ENCODE assay signal across 10 cellular contexts in the genomic region with DNA sequence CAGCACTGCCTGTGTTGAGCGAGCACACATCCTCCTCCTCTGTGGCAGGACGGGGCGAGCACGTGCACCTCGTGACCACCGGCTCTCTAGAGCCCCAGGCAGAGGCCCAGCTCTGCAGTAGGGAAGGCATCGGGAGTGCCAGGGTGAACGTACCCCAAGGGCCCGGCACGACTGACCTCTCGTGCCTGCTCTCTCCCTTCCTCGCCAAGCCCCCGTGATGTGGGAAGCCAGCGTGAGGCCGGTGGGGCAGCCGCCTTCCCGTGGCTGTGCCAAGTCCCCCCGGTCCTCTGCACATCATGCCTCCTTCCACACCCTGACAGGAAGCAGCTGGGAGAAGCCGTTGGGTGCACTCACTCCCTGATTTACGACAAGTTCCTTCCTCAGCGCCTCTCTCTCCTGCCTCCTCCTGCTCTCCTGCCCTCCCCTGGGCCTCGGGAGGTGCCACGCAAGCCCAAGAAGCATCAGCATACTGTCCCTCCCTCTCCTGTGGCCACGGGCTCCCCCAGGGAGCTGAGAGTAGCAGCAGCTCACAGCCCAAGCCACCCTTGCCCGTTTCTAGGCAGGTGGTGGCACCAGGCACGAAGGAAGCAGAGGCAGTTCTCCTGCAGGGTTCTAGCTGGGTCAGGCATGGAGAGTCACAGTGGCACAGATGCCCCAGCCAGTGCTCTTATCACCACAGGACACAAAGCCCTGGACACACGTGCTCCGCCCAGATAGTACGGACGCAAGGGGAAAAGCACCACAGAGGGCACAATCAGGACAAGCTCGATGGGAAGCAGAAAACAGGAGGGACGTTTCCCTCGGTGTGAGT. TPM values are rescaled to one million over a fixed set of nuclear protein-coding genes. Genes with fewer than 3 reads are reported as not detected.
A peak's percentile ranks its signal among the peaks of the same experiment; 100 is the strongest.
DNase-seq lines count a peak whose midpoint lies in the region; ATAC-seq, FAIRE-seq and TF ChIP-seq lines count a peak whose summit lies in the region.
"Had no signal": no experiment of that assay in that cellular context is flagged by ENCODE, and none has a peak within 500 bp of the region (broad histone marks: within the 10 kb centered on the region; RNA-seq: fewer than 3 reads in every experiment).

No MANE protein-coding gene starts in this region.

- H3K4me3 ChIP-seq in lower lobe of right lung, result no peak overlapping the region

- no peaks in the 10 kb centered on the region for H3K9me3 Mint-ChIP-seq in activated naive CD4-positive, alpha-beta T cell treated with anti-CD3 and anti-CD28 coated beads for 36 hours
- H3K9me3 Mint-ChIP-seq in activated CD8-positive, alpha-beta T cell treated with anti-CD3 and anti-CD28 coated beads, Interleukin-2, amount 10 ng/mL, durations not matched to agents 7 days and 5 days (ENCODE audit: insufficient read depth), result no peaks in the 10 kb centered on the region

- H3K4me1 ChIP-seq in lower lobe of right lung, result peaks cover 42% of the 10 kb centered on the region

- peak; percentile 40 for DNase-seq in activated naive CD4-positive, alpha-beta T cell treated with anti-CD3 and anti-CD28 coated beads for 36 hours
- no peak for DNase-seq in activated naive CD4-positive, alpha-beta T cell (lab: John Stamatoyannopoulos, UW)
- DNase-seq in activated CD8-positive, alpha-beta T cell treated with anti-CD3 and anti-CD28 coated beads, Interleukin-2, amount 10 ng/mL, durations not matched to agents 7 days and 5 days, result no peak
- no peak for DNase-seq in lower lobe of right lung
- no peak for DNase-seq in urothelium cell line (ENCODE audit: low spot score)
- DNase-seq in T-helper 9 cell, result no peak
- DNase-seq in stimulated activated CD4-positive, alpha-beta T cell treated with anti-CD3 and anti-CD28 coated beads, Interleukin-12 subunit alpha, Interleukin-12 subunit beta, amount 100 ng/mL, for 4 hours, result no peak

- CTCF ChIA-PET in activated naive CD4-positive, alpha-beta T cell treated with anti-CD3 and anti-CD28 coated beads for 36 hours (lab: Charles Lee), result interaction anchor here (0.8 to 1.7 kb wide), 2 partner anchors 23 to 25 kb away, joined by 4 read pairs; no protein-coding TSS in a partner anchor
- CTCF ChIA-PET in activated CD8-positive, alpha-beta T cell treated with anti-CD3 and anti-CD28 coated beads, Interleukin-2, amount 10 ng/mL, durations not matched to agents 7 days and 5 days (lab: Charles Lee), result interaction anchor here (0.8 to 1.0 kb wide), 2 partner anchors 14 to 25 kb away, joined by 3 to 4 read pairs; no protein-coding TSS in a partner anchor

- no peaks in the 10 kb centered on the region for H3K27me3 Mint-ChIP-seq in activated naive CD4-positive, alpha-beta T cell treated with anti-CD3 and anti-CD28 coated beads for 36 hours (ENCODE audit: low read depth)
- H3K27me3 Mint-ChIP-seq in activated CD8-positive, alpha-beta T cell treated with anti-CD3 and anti-CD28 coated beads, Interleukin-2, amount 10 ng/mL, durations not matched to agents 7 days and 5 days (ENCODE audit: low read depth), result no peaks in the 10 kb centered on the region

- H3K36me3 Mint-ChIP-seq in activated naive CD4-positive, alpha-beta T cell treated with anti-CD3 and anti-CD28 coated beads for 36 hours (ENCODE audit: low read depth), result peaks cover 3% of the 10 kb centered on the region
- peaks cover 7% of the 10 kb centered on the region for H3K36me3 Mint-ChIP-seq in activated CD8-positive, alpha-beta T cell treated with anti-CD3 and anti-CD28 coated beads, Interleukin-2, amount 10 ng/mL, durations not matched to agents 7 days and 5 days (ENCODE audit: low read depth)

- peaks cover 26% of the 10 kb centered on the region for H3K4me1 Mint-ChIP-seq in activated naive CD4-positive, alpha-beta T cell treated with anti-CD3 and anti-CD28 coated beads for 36 hours (ENCODE audit: low read depth)
- peaks cover 26% of the 10 kb centered on the region for H3K4me1 Mint-ChIP-seq in activated CD8-positive, alpha-beta T cell treated with anti-CD3 and anti-CD28 coated beads, Interleukin-2, amount 10 ng/mL, durations not matched to agents 7 days and 5 days (ENCODE audit: low read depth)

- ATAC-seq in activated CD8-positive, alpha-beta T cell treated with anti-CD3 and anti-CD28 coated beads, Interleukin-2, amount 10 ng/mL, durations not matched to agents 7 days and 5 days, result peak; percentile 47
- ATAC-seq in lower lobe of right lung (peak; percentile 30 to 53), HG03139 (IDR thresholded peaks at IDR 0.05; ENCODE audit: unreplicated experiment) (no peak)

- H3K27me3 ChIP-seq in lower lobe of right lung (ENCODE audit: low read depth), result no peaks in the 10 kb centered on the region

- no peak for TF ChIP-seq CTCF in lower lobe of right lung (IDR thresholded peaks at IDR 0.05)

- intact Hi-C loops in activated naive CD4-positive, alpha-beta T cell treated with anti-CD3 and anti-CD28 coated beads for 36 hours (cut with micrococcal nuclease), result loop anchor here (1.0 kb wide), 1 partner anchor 23 kb away; no protein-coding TSS in a partner anchor
- intact Hi-C loops in lower lobe of right lung (cut with DNase I), result no loop called here

- no peak overlapping the region for H3K27ac Mint-ChIP-seq in activated naive CD4-positive, alpha-beta T cell treated with anti-CD3 and anti-CD28 coated beads for 36 hours
- peak overlapping the region; percentile 35 for H3K27ac Mint-ChIP-seq in activated CD8-positive, alpha-beta T cell treated with anti-CD3 and anti-CD28 coated beads, Interleukin-2, amount 10 ng/mL, durations not matched to agents 7 days and 5 days

- peaks cover 14% of the 10 kb centered on the region for H3K36me3 ChIP-seq in lower lobe of right lung

- peak; percentile 50 for FAIRE-seq in urothelium cell line (lab: Jason Lieb, UNC)

- H3K9me3 ChIP-seq in lower lobe of right lung, result no peaks in the 10 kb centered on the region
- H3K9me3 ChIP-seq: Caco-2 had no signal

- POLR2A ChIA-PET in activated CD8-positive, alpha-beta T cell treated with anti-CD3 and anti-CD28 coated beads, Interleukin-2, amount 10 ng/mL, durations not matched to agents 7 days and 5 days (lab: Charles Lee), result no interaction called here

- H3K27ac ChIP-seq in lower lobe of right lung, result peak overlapping the region; percentile 14

- peak overlapping the region; percentile 14 for H3K4me3 Mint-ChIP-seq in activated naive CD4-positive, alpha-beta T cell treated with anti-CD3 and anti-CD28 coated beads for 36 hours
- H3K4me3 Mint-ChIP-seq in activated CD8-positive, alpha-beta T cell treated with anti-CD3 and anti-CD28 coated beads, Interleukin-2, amount 10 ng/mL, durations not matched to agents 7 days and 5 days, result no peak overlapping the region

RNA-seq across cellular contexts. Expression of gene AMZ1, which starts 47.0 kb away (rescaled TPM):
- total RNA-seq in activated naive CD4-positive, alpha-beta T cell treated with anti-CD3 and anti-CD28 coated beads for 36 hours, result under 1 TPM; 0.36 to 0.47 TPM
- not detected for total RNA-seq in activated CD8-positive, alpha-beta T cell treated with anti-CD3 and anti-CD28 coated beads, Interleukin-2, amount 10 ng/mL, durations not matched to agents 7 days and 5 days
- total RNA-seq in lower lobe of right lung, result 0.47 TPM
- total RNA-seq: pulmonary artery endothelial cell had no signal
